Comparison of ENCODE assay signal across 12 cellular contexts in genomic region chr2:71498261-71498701, GRCh38. TPM values are rescaled to one million over a fixed set of nuclear protein-coding genes. Genes with fewer than 3 reads are reported as not detected.
DNase-seq lines count a peak whose midpoint lies in the region; TF ChIP-seq lines count a peak whose summit lies in the region.
"Had no signal": no experiment of that assay in that cellular context is flagged by ENCODE, and none has a peak within 500 bp of the region (broad histone marks: within the 10 kb centered on the region; RNA-seq: fewer than 3 reads in every experiment).

No MANE protein-coding gene starts in this region.

- H3K27me3 ChIP-seq in ascending aorta (no peaks in the 10 kb centered on the region), right atrium auricular region (no peaks in the 10 kb centered on the region), spleen (replicated peaks in 1 of 7) (no peaks in the 10 kb centered on the region), prostate gland (replicated peaks; ENCODE audit: insufficient read depth) (no peaks in the 10 kb centered on the region)

- DNase-seq in HK-2 (ENCODE audit: unreplicated experiment) = peak; percentile 87
- DNase-seq in ascending aorta (ENCODE audit: low spot score in 2 of 2) = no peak
- no peak for DNase-seq in right atrium auricular region (ENCODE audit: low spot score)
- DNase-seq in spleen = no peak
- DNase-seq in activated CD4-positive, CD25-positive, alpha-beta regulatory T cell (lab: John Stamatoyannopoulos, UW) = no peak
- DNase-seq in SK-N-DZ (ENCODE audit: low spot score) = no peak
- no peak for DNase-seq in prostate gland (ENCODE audit: low spot score)
- DNase-seq in medulla oblongata (ENCODE audit: extremely low spot score) = no peak
- DNase-seq: activated naive CD4-positive, alpha-beta T cell treated with anti-CD3 and anti-CD28 coated beads, Interleukin-2, amount 50 U/mL, for 16 hours; stimulated activated naive B cell treated with anti-CD40 and anti-IgM and Interleukin-4, amounts not matched to agents 10 μg/mL and 1 μg/mL and 100 μg/mL, for 72 hours had no signal

- H3K4me1 ChIP-seq in ascending aorta (peaks cover 0 to 17% of the 10 kb centered on the region in 2 donors), right atrium auricular region (peaks cover 0 to 63% of the 10 kb centered on the region in 2 donors), spleen (peaks cover 5 to 68% (median 37%) of the 10 kb centered on the region in 6 donors), prostate gland (replicated peaks) (no peaks in the 10 kb centered on the region)

- WGBS in spleen, 5 donors = 71 to 89% (median 88%) methylated on average over 5 of the region's 5 CpGs
- WGBS in prostate gland = 82% methylated on average over 5 of the region's 5 CpGs

- H3K27ac ChIP-seq in ascending aorta (peak overlapping the region; percentile 70 to 80), right atrium auricular region (peak overlapping the region; percentile 12 to 38), spleen (peak overlapping the region in 6 of 8 donors; percentile 4 to 76 (median 40)), prostate gland (no peak overlapping the region)
- H3K27ac ChIP-seq: VCaP had no signal

- H3K9me3 ChIP-seq in ascending aorta (no peaks in the 10 kb centered on the region), right atrium auricular region (no peaks in the 10 kb centered on the region), spleen (no peaks in the 10 kb centered on the region), prostate gland (no peaks in the 10 kb centered on the region)

- intact Hi-C loops in ascending aorta (cut with DNase I) (no loop called here), spleen (cut with DNase I; ENCODE audit: low total_unique reads) (no loop called here), prostate gland (cut with DNase I) (no loop called here)

- H3K36me3 ChIP-seq in ascending aorta = no peaks in the 10 kb centered on the region
- no peaks in the 10 kb centered on the region for H3K36me3 ChIP-seq in right atrium auricular region
- peaks cover 0 to 43% (median 0%) of the 10 kb centered on the region in 6 donors for H3K36me3 ChIP-seq in spleen
- H3K36me3 ChIP-seq in prostate gland = no peaks in the 10 kb centered on the region

- H3K4me3 ChIP-seq in ascending aorta (no peak overlapping the region), right atrium auricular region (no peak overlapping the region), spleen (no peak overlapping the region), prostate gland (no peak overlapping the region)
- H3K4me3 ChIP-seq: GM12878 had no signal

- no peak for TF ChIP-seq CTCF in ascending aorta (IDR thresholded peaks at IDR 0.05)
- no peak for TF ChIP-seq CTCF in right atrium auricular region (IDR thresholded peaks at IDR 0.05)
- TF ChIP-seq CTCF in spleen (IDR thresholded peaks at IDR 0.05 in 8 of 11, conservative IDR thresholded peaks at IDR 0.05 in 3 of 11) = no peak
- no peak for TF ChIP-seq CTCF in prostate gland (IDR thresholded peaks at IDR 0.05)

- TF ChIP-seq POLR2A in spleen (IDR thresholded peaks at IDR 0.05) = no peak
- no peak for TF ChIP-seq POLR2A in prostate gland (IDR thresholded peaks at IDR 0.05)

RNA-seq across cellular contexts. Expression of gene DYSF, which starts 44.9 kb away (rescaled TPM):
- 58.3 TPM for total RNA-seq in ascending aorta
- total RNA-seq in right atrium auricular region = 10 to 100 TPM; 31.3 to 52.1 TPM
- total RNA-seq in spleen = 100 to 1,000 TPM; 114 to 287 (median 142) TPM
- polyA plus RNA-seq in spleen = 10 to 100 TPM in 2 of 3 donors, 1 to 10 TPM in 1; 4.0 to 36.0 (median 13.7) TPM
- 0.15 TPM in 1 of 2 replicates, not detected in the other for polyA plus RNA-seq in SK-N-DZ (2014; cell fraction: cytosol; rRNA removed)
- not detected in 2 replicates for polyA plus RNA-seq in SK-N-DZ (2014; cell fraction: nucleus; rRNA removed)
- 1 to 10 TPM; 5.9 to 9.4 TPM for total RNA-seq in prostate gland

Comparison
In these comparisons a context has a peak if more than half of its experiments do, and no peak if none do; other contexts are left out.
1. H3K27ac ChIP-seq: peak in ascending aorta (2 of 2), right atrium auricular region (2 of 2) and spleen (6 of 8); none in prostate gland (0 of 2).